In the genomic region with DNA sequence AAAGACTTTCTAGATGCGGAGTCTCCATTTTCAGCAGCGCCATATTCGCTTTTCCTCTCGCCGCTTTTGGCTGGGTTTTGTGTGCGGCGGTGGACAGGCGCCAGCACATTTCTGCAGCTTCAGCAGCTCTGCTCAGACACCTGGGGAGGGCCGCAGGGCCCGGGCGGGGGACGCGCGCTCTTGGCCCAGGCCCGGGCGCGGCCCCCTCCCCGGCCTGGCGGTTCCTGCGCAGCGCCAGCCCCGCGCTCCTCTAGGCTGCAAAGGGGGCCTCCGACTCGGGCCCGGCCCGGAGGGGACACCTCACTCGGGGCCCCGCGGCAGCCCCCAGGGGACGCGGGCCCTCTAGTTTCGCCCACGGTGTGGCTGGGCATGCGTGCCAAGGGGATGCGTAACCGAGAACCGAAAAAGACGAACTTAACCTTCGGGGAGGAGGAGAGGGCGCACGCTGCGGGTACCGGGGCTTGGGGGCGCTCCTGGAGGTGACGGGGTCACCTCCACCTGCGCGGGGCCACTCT, we compare ENCODE assay signal across 8 cellular contexts. TPM values are rescaled to one million over a fixed set of nuclear protein-coding genes. Genes with fewer than 3 reads are reported as not detected.
A peak's percentile ranks its signal among the peaks of the same experiment; 100 is the strongest.
DNase-seq lines count a peak whose midpoint lies in the region; ATAC-seq and TF ChIP-seq lines count a peak whose summit lies in the region.

No MANE protein-coding gene starts in this region.

- H3K23ac ChIP-seq in H9 (ENCODE audit: insufficient read length, low read depth, low read length), result no peak overlapping the region

- no peak overlapping the region for H3T11ph ChIP-seq in H9 (ENCODE audit: low read length)

- no peak overlapping the region for H3K4ac ChIP-seq in H9 (ENCODE audit: low read depth, low read length)

- no peak overlapping the region for H2BK15ac ChIP-seq in H9 (ENCODE audit: low read depth, low read length)

- no peak overlapping the region for H2BK5ac ChIP-seq in H9 (ENCODE audit: insufficient read length, low read length)

- intact Hi-C loops in heart right ventricle (cut with DNase I) (loop anchor here in 8 of 10 donors (1.0 to 10.0 kb wide), 14 partner anchors 22 to 842 kb away; a partner anchor contains a TSS), posterior vena cava (cut with DNase I) (loop anchor here in 1 of 2 donors (5.0 to 10.0 kb wide), 2 partner anchors 65 to 182 kb away; a partner anchor contains a TSS), aorta (cut with DNase I) (loop anchor here (2.0 to 10.0 kb wide), 7 partner anchors 24 to 812 kb away; a partner anchor contains a TSS)

- peak; percentile 46 for DNase-seq in H9
- DNase-seq in activated naive CD8-positive, alpha-beta T cell treated with anti-CD3 and anti-CD28 coated beads for 36 hours, result peak; percentile 79
- DNase-seq in heart right ventricle, result peak; percentile 61 to 65
- DNase-seq in posterior vena cava (ENCODE audit: low spot score), result peak; percentile 86
- peak; percentile 73 to 87 for DNase-seq in aorta
- DNase-seq in NCI-H1048 (lab: John Stamatoyannopoulos, UW), result no peak

- H3K14ac ChIP-seq in H9 (ENCODE audit: insufficient read depth, low read length), result peak overlapping the region; percentile 92; the same call in 1 of the 2 replicates

- H4K5ac ChIP-seq in H9 (ENCODE audit: insufficient read length, low read depth, low read length), result peak overlapping the region; percentile 84

- H3K27me3 Mint-ChIP-seq in H9 (ENCODE audit: low read depth), result peaks cover 94% of the 10 kb centered on the region
- peaks cover 34% of the 10 kb centered on the region for H3K27me3 Mint-ChIP-seq in activated naive CD8-positive, alpha-beta T cell treated with anti-CD3 and anti-CD28 coated beads for 36 hours

- peak overlapping the region; percentile 70 for H3K9ac ChIP-seq in H9 (ENCODE audit: extremely low read depth, insufficient read length, low read length)
- peak overlapping the region; percentile 88 for H3K9ac ChIP-seq in OCI-LY3 (ENCODE audit: low read length)

- H3K36me3 ChIP-seq in OCI-LY3 (replicated peaks; ENCODE audit: low read depth, low read length), result no peaks in the 10 kb centered on the region
- H3K36me3 ChIP-seq in heart right ventricle, result no peaks in the 10 kb centered on the region
- H3K36me3 ChIP-seq in aorta (ENCODE audit: control insufficient read depth in 1 of 2, insufficient read depth in 2 of 2, low read length in 1 of 2), result no peaks in the 10 kb centered on the region

- H3K27ac Mint-ChIP-seq in H9, result peak overlapping the region in 2 of 3 experiments; percentile 48 to 93; a peak in 3 of 7 replicates
- peak overlapping the region; percentile 97 for H3K27ac Mint-ChIP-seq in activated naive CD8-positive, alpha-beta T cell treated with anti-CD3 and anti-CD28 coated beads for 36 hours

- H2BK12ac ChIP-seq in H9 (ENCODE audit: insufficient read length, low read depth, low read length), result peak overlapping the region; percentile 45

- H3K27me3 ChIP-seq in H9 (ENCODE audit: insufficient read depth, low read length), result peaks cover 32% of the 10 kb centered on the region; the same call in 1 of the 2 replicates
- peaks cover 32% of the 10 kb centered on the region for H3K27me3 ChIP-seq in OCI-LY3 (ENCODE audit: low read depth, low read length)
- peaks cover 0 to 18% (median 0%) of the 10 kb centered on the region in 7 donors for H3K27me3 ChIP-seq in heart right ventricle
- H3K27me3 ChIP-seq in aorta (ENCODE audit: control insufficient read depth in 1 of 2, insufficient read depth in 2 of 2, low read length in 1 of 2), result no peaks in the 10 kb centered on the region

- peak overlapping the region; percentile 98 for H3K4me2 ChIP-seq in H9 (ENCODE audit: insufficient read depth, insufficient read length, low read length)
- H3K4me2 ChIP-seq in OCI-LY3 (ENCODE audit: low read length), result peak overlapping the region; percentile 87

- no peaks in the 10 kb centered on the region for H3K36me3 Mint-ChIP-seq in H9 (ENCODE audit: insufficient read depth in 1 of 3, low read depth in 3 of 3)
- peaks cover 10% of the 10 kb centered on the region for H3K36me3 Mint-ChIP-seq in activated naive CD8-positive, alpha-beta T cell treated with anti-CD3 and anti-CD28 coated beads for 36 hours

- no peak overlapping the region for H2BK20ac ChIP-seq in H9 (ENCODE audit: low read depth, low read length, poor library complexity, severe bottlenecking)

- H3K4me1 ChIP-seq in H9 (ENCODE audit: insufficient read depth, low read length) (no peaks in the 10 kb centered on the region), OCI-LY3 (ENCODE audit: low read length) (peaks cover 3% of the 10 kb centered on the region), heart right ventricle (peaks cover 0 to 31% (median 12%) of the 10 kb centered on the region in 9 donors), aorta (ENCODE audit: control insufficient read depth in 1 of 2, insufficient read depth in 2 of 2, low read length in 2 of 2) (no peaks in the 10 kb centered on the region)

- H2AK5ac ChIP-seq in H9 (ENCODE audit: insufficient read length, low read length), result no peak overlapping the region

- ATAC-seq in heart right ventricle (peak; percentile 81 to 94 (median 86)), aorta (ENCODE audit: low FRiP score) (peak; percentile 91)

- H3K56ac ChIP-seq in H9 (ENCODE audit: insufficient read length, low read depth, low read length), result no peak overlapping the region

- H3K27ac ChIP-seq in H9 (ENCODE audit: insufficient read length, low read depth, low read length), result no peak overlapping the region
- peak overlapping the region; percentile 56 for H3K27ac ChIP-seq in OCI-LY3 (ENCODE audit: low read length)
- peak overlapping the region; percentile 96 to 99 (median 98) for H3K27ac ChIP-seq in heart right ventricle
- H3K27ac ChIP-seq in aorta (ENCODE audit: low read depth in 1 of 2, low read length in 2 of 2), result peak overlapping the region; percentile 92 to 93

- H3K4me3 ChIP-seq in GM12875 (ENCODE audit: low read depth, low read length) (peak overlapping the region; percentile 66), OCI-LY3 (ENCODE audit: low read length) (peak overlapping the region; percentile 95), heart right ventricle (peak overlapping the region; percentile 43 to 85 (median 76)), aorta (ENCODE audit: low read length in 2 of 2) (peak overlapping the region; percentile 65 to 80)

- H4K91ac ChIP-seq in H9 (ENCODE audit: insufficient read length, low read depth, low read length), result peak overlapping the region; percentile 62

- peak overlapping the region; percentile 67 for H3K18ac ChIP-seq in H9 (ENCODE audit: insufficient read length, low read depth, low read length)

- H3K9me3 Mint-ChIP-seq in H9, result peaks cover 0 to 3% of the 10 kb centered on the region in 2 experiments; a peak in 1 of 5 replicates
- H3K9me3 Mint-ChIP-seq in activated naive CD8-positive, alpha-beta T cell treated with anti-CD3 and anti-CD28 coated beads for 36 hours, result no peaks in the 10 kb centered on the region

- peak overlapping the region; percentile 88 for H2AFZ ChIP-seq in H9 (ENCODE audit: low read length)
- peak overlapping the region; percentile 93 for H2AFZ ChIP-seq in OCI-LY3 (ENCODE audit: low read depth, low read length)

- H2BK120ac ChIP-seq in H9 (ENCODE audit: low read depth, low read length, poor library complexity, severe bottlenecking), result no peak overlapping the region

- no peaks in the 10 kb centered on the region for H3K79me2 ChIP-seq in H9 (ENCODE audit: insufficient read depth, low read length)
- no peaks in the 10 kb centered on the region for H3K79me2 ChIP-seq in OCI-LY3 (ENCODE audit: low read length)

- peak overlapping the region; percentile 81 to 91 for H3K4me3 Mint-ChIP-seq in H9
- peak overlapping the region; percentile 91 for H3K4me3 Mint-ChIP-seq in activated naive CD8-positive, alpha-beta T cell treated with anti-CD3 and anti-CD28 coated beads for 36 hours

- H3K79me1 ChIP-seq in H9 (ENCODE audit: insufficient read depth, low read depth, low read length, poor library complexity, severe bottlenecking), result no peaks in the 10 kb centered on the region

- H4K20me1 ChIP-seq in H9 (ENCODE audit: control insufficient read depth, insufficient read depth, insufficient read length) (no peaks in the 10 kb centered on the region), OCI-LY3 (ENCODE audit: insufficient read depth, low read length) (no peaks in the 10 kb centered on the region)

- no peak overlapping the region for H4K8ac ChIP-seq in H9 (replicated peaks; ENCODE audit: insufficient read length, low read depth, low read length)

- TF ChIP-seq CTCF in GM12875 (IDR thresholded peaks at IDR 0.05; ENCODE audit: borderline replicate concordance, insufficient read depth, low read depth, low read length), result no peak
- TF ChIP-seq CTCF in H9 (conservative IDR thresholded peaks at IDR 0.05), result no peak
- no peak for TF ChIP-seq CTCF in OCI-LY3 (IDR thresholded peaks at IDR 0.05; ENCODE audit: low read depth, low read length)
- no peak for TF ChIP-seq CTCF in heart right ventricle (IDR thresholded peaks at IDR 0.05)

- peaks cover 12% of the 10 kb centered on the region for H3K23me2 ChIP-seq in H9 (ENCODE audit: insufficient read length, low read depth, low read length, poor library complexity, severe bottlenecking)

- H3K4me1 Mint-ChIP-seq in H9, result peaks cover 6 to 15% of the 10 kb centered on the region in 2 experiments; a peak in 3 of 4 replicates
- peaks cover 15% of the 10 kb centered on the region for H3K4me1 Mint-ChIP-seq in activated naive CD8-positive, alpha-beta T cell treated with anti-CD3 and anti-CD28 coated beads for 36 hours

- H3K9me3 ChIP-seq in H9 (ENCODE audit: control insufficient read depth, low read depth, low read length), result no peaks in the 10 kb centered on the region
- no peaks in the 10 kb centered on the region for H3K9me3 ChIP-seq in OCI-LY3 (ENCODE audit: insufficient read depth, low read length)
- no peaks in the 10 kb centered on the region for H3K9me3 ChIP-seq in heart right ventricle
- H3K9me3 ChIP-seq in aorta (ENCODE audit: control insufficient read depth, low read length), result no peaks in the 10 kb centered on the region

- WGBS in H9 (ENCODE audit: extremely low coverage, insufficient read length, low lambda C conversion rate), result no CpG with 5 or more reads among the region's 48 CpGs
- WGBS in heart right ventricle, 2 donors, result 0% methylated on average over 45 to 48 of the region's 48 CpGs
- 0 to 1% methylated on average over 45 to 48 of the region's 48 CpGs for WGBS in aorta, 2 donors

RNA-seq across cellular contexts. Expression of a gene that starts 34.5 kb away (rescaled TPM):
- not detected in 2 replicates for total RNA-seq in H9 (2021)
- total RNA-seq in activated naive CD8-positive, alpha-beta T cell treated with anti-CD3 and anti-CD28 coated beads for 36 hours, result not detected
- not detected for total RNA-seq in heart right ventricle
- polyA plus RNA-seq in heart right ventricle, result not detected
- total RNA-seq in posterior vena cava, result not detected
- total RNA-seq in aorta, result not detected
- not detected for polyA plus RNA-seq in aorta
